In genomic region chr20:373171-373890, GRCh38 we compare ENCODE assay signal across 8 cellular contexts. TPM values are rescaled to one million over a fixed set of nuclear protein-coding genes. Genes with fewer than 3 reads are reported as not detected.
DNase-seq lines count a peak whose midpoint lies in the region; ATAC-seq, FAIRE-seq and TF ChIP-seq lines count a peak whose summit lies in the region.

No MANE protein-coding gene starts in this region.

- H3K4me3 ChIP-seq in astrocyte of the spinal cord (ENCODE audit: low read depth, low read length) = no peak overlapping the region
- no peak overlapping the region for H3K4me3 ChIP-seq in kidney (ENCODE audit: low read length in 2 of 2)

- TF ChIP-seq CTCF in CD14-positive monocyte (IDR thresholded peaks at IDR 0.05) = no peak
- TF ChIP-seq CTCF in astrocyte of the spinal cord (IDR thresholded peaks at IDR 0.05; ENCODE audit: low read depth, low read length) = no peak
- no peak for TF ChIP-seq CTCF in kidney (IDR thresholded peaks at IDR 0.05; ENCODE audit: borderline replicate concordance, extremely low read depth, insufficient read depth)

- DNase-seq in CD14-positive monocyte (ENCODE audit: low spot score) (peak; percentile 90), LHCN-M2 (ENCODE audit: low read depth) (peak; percentile 62), astrocyte of the spinal cord (ENCODE audit: low read depth, low spot score) (peak; percentile 69), kidney (peak; percentile 76), HT-29 (ENCODE audit: low spot score) (no peak)
- DNase-seq in stimulated activated CD4-positive, alpha-beta T cell treated with anti-CD3 and anti-CD28 coated beads, Interleukin-1b, Interleukin-23, amount 100 ng/mL, for 48 hours = no peak
- DNase-seq in activated CD4-positive, alpha-beta T cell treated with anti-CD3 and anti-CD28 coated beads for 1 hour = no peak

- H3K4me1 ChIP-seq in kidney (ENCODE audit: control insufficient read depth in 1 of 2, insufficient read depth in 1 of 2, low read depth in 1 of 2, low read length in 2 of 2) = peaks cover 7 to 16% of the 10 kb centered on the region in 2 donors

- H3K27me3 Mint-ChIP-seq in CD14-positive monocyte (ENCODE audit: low read depth in 3 of 3) = peaks cover 0 to 7% (median 0%) of the 10 kb centered on the region in 3 donors

- H3K4me1 Mint-ChIP-seq in CD14-positive monocyte = peaks cover 38% of the 10 kb centered on the region

- H3K4me3 Mint-ChIP-seq in CD14-positive monocyte = peak overlapping the region in 1 of 2 donors; percentile 42

- peak overlapping the region; percentile 90 to 97 (median 94) for H3K27ac Mint-ChIP-seq in CD14-positive monocyte

- in situ Hi-C loops in astrocyte of the spinal cord (cut with HindIII; ENCODE audit: low sequenced_read_pairs) = no loop called here

- no peak for FAIRE-seq in kidney (lab: Jason Lieb, UNC)

- ATAC-seq in GM21367 (IDR thresholded peaks at IDR 0.05; ENCODE audit: unreplicated experiment) = no peak

- no peak overlapping the region for H3K27ac ChIP-seq in kidney (ENCODE audit: low read depth in 2 of 2, low read length in 2 of 2)

- H3K36me3 Mint-ChIP-seq in CD14-positive monocyte = no peaks in the 10 kb centered on the region

- no peaks in the 10 kb centered on the region for H3K9me3 ChIP-seq in kidney (ENCODE audit: control insufficient read depth in 1 of 2, low read length in 2 of 2)

- intact Hi-C loops in CD14-positive monocyte (cut with micrococcal nuclease) (loop anchor here in 1 of 2 donors (5.0 kb wide), 1 partner anchor 34 kb away; the partner anchor contains the start of gene RBCK1), kidney (cut with DNase I) (no loop called here)

- H3K9ac ChIP-seq in kidney (ENCODE audit: low read length in 2 of 2) = no peak overlapping the region

- H3K9me3 Mint-ChIP-seq in CD14-positive monocyte = peaks cover 0 to 2% (median 0%) of the 10 kb centered on the region in 7 donors

- no peaks in the 10 kb centered on the region for H3K36me3 ChIP-seq in kidney (ENCODE audit: control insufficient read depth in 1 of 2, insufficient read depth in 2 of 2, low read length in 2 of 2)

RNA-seq across cellular contexts. Expression of gene TRIB3, which starts 7.2 kb away (rescaled TPM):
- polyA plus RNA-seq in CD14-positive monocyte = 1 to 10 TPM; 8.0 to 9.4 TPM
- total RNA-seq in LHCN-M2 (2014; rRNA removed) = 1.3 and 1.6 TPM in 2 replicates
- 2.0 TPM for polyA plus RNA-seq in LHCN-M2 (2012)
- total RNA-seq in kidney = 11.6 TPM
- 4.3 TPM for polyA plus RNA-seq in kidney (ENCODE audit: insufficient read depth, low read depth, low replicate concordance)
- total RNA-seq in HT-29 (2014; rRNA removed; shearing (Covaris generic)) = 137 TPM in 2 replicates

RNA-seq across cellular contexts. Expression of gene NRSN2, which starts 26.4 kb away (rescaled TPM):
- polyA plus RNA-seq in CD14-positive monocyte = under 1 TPM; 0.09 to 0.56 TPM
- total RNA-seq in LHCN-M2 (2014; rRNA removed) = 59.2 and 65.6 TPM in 2 replicates
- polyA plus RNA-seq in LHCN-M2 (2012) = 74.7 TPM
- 48.1 TPM for total RNA-seq in kidney
- polyA plus RNA-seq in kidney (ENCODE audit: insufficient read depth, low read depth, low replicate concordance) = 50.0 TPM
- total RNA-seq in HT-29 (2014; rRNA removed; shearing (Covaris generic)) = 12.0 and 15.5 TPM in 2 replicates

RNA-seq across cellular contexts. Expression of gene RBCK1, which starts 34.8 kb away (rescaled TPM):
- polyA plus RNA-seq in CD14-positive monocyte (10 to 100 TPM; 66.8 to 70.8 TPM), kidney (ENCODE audit: insufficient read depth, low read depth, low replicate concordance) (73.0 TPM)
- total RNA-seq in LHCN-M2 (2014; rRNA removed) (80.2 and 91.0 TPM in 2 replicates), kidney (93.6 TPM)
- 75.5 TPM for polyA plus RNA-seq in LHCN-M2 (2012)
- total RNA-seq in HT-29 (2014; rRNA removed; shearing (Covaris generic)) = 208 and 221 TPM in 2 replicates

RNA-seq across cellular contexts. Expression of gene SOX12, which starts 48.0 kb away (rescaled TPM):
- polyA plus RNA-seq in CD14-positive monocyte (under 1 TPM; 0.03 to 0.12 TPM), kidney (ENCODE audit: insufficient read depth, low read depth, low replicate concordance) (11.3 TPM)
- total RNA-seq in LHCN-M2 (2014; rRNA removed) (8.2 and 9.9 TPM in 2 replicates), kidney (12.7 TPM)
- polyA plus RNA-seq in LHCN-M2 (2012) = 11.5 TPM
- 2.7 and 3.9 TPM in 2 replicates for total RNA-seq in HT-29 (2014; rRNA removed; shearing (Covaris generic))

Comparison
In these comparisons a context has a peak if more than half of its experiments do, and no peak if none do; other contexts are left out.
1. DNase-seq: peak in CD14-positive monocyte (single experiment), LHCN-M2 (single experiment), astrocyte of the spinal cord (single experiment) and kidney (single experiment); none in stimulated activated CD4-positive, alpha-beta T cell treated with anti-CD3 and anti-CD28 coated beads, Interleukin-1b, Interleukin-23, amount 100 ng/mL, for 48 hours (single experiment), activated CD4-positive, alpha-beta T cell treated with anti-CD3 and anti-CD28 coated beads for 1 hour (single experiment) and HT-29 (single experiment).
2. RNA of gene TRIB3, which starts 7.2 kb away (total RNA-seq): 137 TPM in HT-29; 11.6 TPM in kidney (single experiment) and 1.3 to 1.6 TPM in LHCN-M2; every median in the first group is over 10 times any median in the second.